In the genomic region with DNA sequence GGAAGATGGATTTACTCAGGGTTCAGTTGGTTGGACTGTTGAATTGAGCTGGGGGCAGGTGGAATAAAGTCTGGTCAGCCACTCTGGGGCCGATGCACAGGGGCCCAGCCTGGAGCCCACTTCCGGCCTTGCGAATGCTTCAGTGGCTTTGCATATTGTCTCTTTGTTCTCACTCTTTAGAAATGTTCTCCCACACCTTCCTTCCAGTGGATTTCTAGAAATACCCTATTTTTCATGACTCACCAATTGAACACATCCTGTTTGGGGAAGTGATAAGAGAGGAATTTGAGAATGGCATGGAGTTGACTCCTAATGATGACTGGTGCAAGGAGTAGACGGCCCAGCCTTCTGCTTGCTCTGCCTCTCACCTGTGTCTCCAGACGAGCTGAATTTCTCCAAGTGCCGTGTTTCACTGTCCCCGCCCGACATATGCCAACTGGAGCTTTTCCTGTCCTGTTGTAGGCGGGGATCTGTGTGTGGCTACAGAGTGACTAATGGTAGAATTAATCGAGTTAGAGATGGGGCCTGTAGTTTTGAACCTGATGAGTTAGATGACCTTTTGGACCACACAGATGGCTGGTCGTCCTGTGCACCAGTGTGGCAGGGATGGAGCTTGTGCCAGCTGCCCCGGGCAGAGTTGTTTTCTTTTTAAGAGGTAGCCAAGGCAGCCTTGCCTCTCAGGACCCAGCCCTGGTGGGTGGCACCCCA, we compare ENCODE assay signal across 1 cellular context.
TF ChIP-seq lines count a peak whose summit lies in the region.

No MANE protein-coding gene starts in this region.

TF ChIP-seq in SK-N-SH treated with all-trans-retinoic acid at 6 μM for 48 hours, 23 proteins besides CTCF, POLR2A, EP300 and RAD21 (continued from another document):
- no peak for TF ChIP-seq TOX (CRISPR knock-in tag; IDR thresholded peaks at IDR 0.05; ENCODE audit: borderline replicate concordance)
- no peak for TF ChIP-seq ZFP3 (CRISPR knock-in tag; IDR thresholded peaks at IDR 0.05)
- TF ChIP-seq ZFP30 (CRISPR knock-in tag; IDR thresholded peaks at IDR 0.05): no peak
- no peak for TF ChIP-seq ZNF70 (CRISPR knock-in tag; IDR thresholded peaks at IDR 0.05)
- TF ChIP-seq ISL1 (CRISPR knock-in tag; IDR thresholded peaks at IDR 0.05): peak; percentile 70
